Comparison of ENCODE assay signal across 1 cellular context in genomic region chr2:101762451-101763171, GRCh38.
TF ChIP-seq lines count a peak whose summit lies in the region.

No MANE protein-coding gene starts in this region.

TF ChIP-seq in HepG2, 621 proteins besides CTCF, POLR2A, EP300 and RAD21 (continued from another document):
- TF ChIP-seq ZNF639 (CRISPR knock-in tag; conservative IDR thresholded peaks at IDR 0.05) (no peak; the same call in 1 of the 2 replicates), HBP1 (CRISPR knock-in tag; IDR thresholded peaks at IDR 0.05; ENCODE audit: low read depth) (0 out of 2 replicates have a peak, but pooled peaks have one; percentile 45), PATZ1 (CRISPR knock-in tag; IDR thresholded peaks at IDR 0.05) (0 out of 2 replicates have a peak, but pooled peaks have one; percentile 47), GABPB1 (CRISPR knock-in tag; IDR thresholded peaks at IDR 0.05) (no peak; the same call in 1 of the 2 replicates), ZNF558 (CRISPR knock-in tag; IDR thresholded peaks at IDR 0.05; ENCODE audit: borderline replicate concordance) (no peak), TGIF2 (CRISPR knock-in tag; IDR thresholded peaks at IDR 0.05) (0 out of 2 replicates have a peak, but pooled peaks have one; percentile 56), ZNF788 (CRISPR knock-in tag; IDR thresholded peaks at IDR 0.05; ENCODE audit: borderline replicate concordance) (peak; percentile 43; the same call in 1 of the 2 replicates), PPARG (CRISPR knock-in tag; conservative IDR thresholded peaks at IDR 0.05) (peak; percentile 35; the same call in 1 of the 2 replicates), E2F5 (CRISPR knock-in tag; conservative IDR thresholded peaks at IDR 0.05) (no peak), ATF1 (CRISPR knock-in tag; IDR thresholded peaks at IDR 0.05) (no peak), ZNF451 (CRISPR knock-in tag; IDR thresholded peaks at IDR 0.05) (0 out of 2 replicates have a peak, but pooled peaks have one; percentile 22), ZNF407 (CRISPR knock-in tag; IDR thresholded peaks at IDR 0.05; ENCODE audit: not compliant biosample characterization) (peak; percentile 55), SUZ12 (IDR thresholded peaks at IDR 0.05; ENCODE audit: low read depth, low read length) (no peak), ZNF891 (CRISPR knock-in tag; IDR thresholded peaks at IDR 0.05) (no peak), ZNF124 (CRISPR knock-in tag; IDR thresholded peaks at IDR 0.05) (no peak), DDIT3 (CRISPR knock-in tag; IDR thresholded peaks at IDR 0.05) (no peak), SALL1 (CRISPR knock-in tag; IDR thresholded peaks at IDR 0.05) (peak; percentile 81), ZNF501 (CRISPR knock-in tag; IDR thresholded peaks at IDR 0.05) (0 out of 2 replicates have a peak, but pooled peaks have one; percentile 29), GATAD2A (CRISPR knock-in tag; IDR thresholded peaks at IDR 0.05) (0 out of 2 replicates have a peak, but pooled peaks have one; percentile 7), RARA (CRISPR knock-in tag; IDR thresholded peaks at IDR 0.05) (peak; percentile 73)
